ENCODE assay signal across 30 cellular contexts in genomic region chr2:141517180-141517851, GRCh38.
"Had no signal": no experiment of that assay in that cellular context is flagged by ENCODE, and none has a peak within 500 bp of the region (broad histone marks: within the 10 kb centered on the region; RNA-seq: fewer than 3 reads in every experiment).

No MANE protein-coding gene starts in this region.

- H3K4me3 ChIP-seq: adrenal gland, body of pancreas, esophagus squamous epithelium, gastroesophageal sphincter had no signal

- H3K27ac ChIP-seq: adrenal gland, body of pancreas, epithelial cell of prostate, esophagus squamous epithelium, gastroesophageal sphincter had no signal

- DNase-seq: activated CD4-positive, alpha-beta memory T cell treated with anti-CD3 and anti-CD28 coated beads for 36 hours; activated CD4-positive, alpha-beta T cell treated with anti-CD3 and anti-CD28 coated beads for 36 hours; activated CD4-positive, alpha-beta T cell treated with anti-CD3 and anti-CD28 coated beads, Interleukin-2, amount 10 ng/mL, durations not matched to agents 24 days and 14 days; activated CD4-positive, CD25-positive, alpha-beta regulatory T cell; activated CD4-positive, CD25-positive, alpha-beta regulatory T cell treated with anti-CD3 and anti-CD28 coated beads, Interleukin-2, amount 50 U/mL, for 72 hours; activated CD8-positive, alpha-beta memory T cell treated with anti-CD3 and anti-CD28 coated beads, Interleukin-2, amount 10 ng/mL, durations not matched to agents 7 days and 5 days; activated CD8-positive, alpha-beta memory T cell treated with anti-CD3 and anti-CD28 coated beads, Interleukin-2, amount 50 U/mL, for 4 hours; activated CD8-positive, alpha-beta T cell treated with anti-CD3 and anti-CD28 coated beads, Interleukin-2, amount 10 ng/mL, durations not matched to agents 7 days and 5 days; activated effector memory CD4-positive, alpha-beta T cell treated with anti-CD3 and anti-CD28 coated beads, Interleukin-2, amount 50 U/mL, for 16 hours; activated naive CD4-positive, alpha-beta T cell treated with anti-CD3 and anti-CD28 coated beads for 36 hours; activated naive CD8-positive, alpha-beta T cell treated with anti-CD3 and anti-CD28 coated beads for 36 hours; activated naive CD8-positive, alpha-beta T cell treated with anti-CD3 and anti-CD28 coated beads, Interleukin-2, amount 50 U/mL, for 24 hours; activated T-cell treated with anti-CD3 and anti-CD28 coated beads, Interleukin-2, amount 50 U/mL, for 1 hour; activated T-cell treated with anti-CD3 and anti-CD28 coated beads, Interleukin-2, amount 50 U/mL, for 48 hours; adrenal gland; amygdala; aorta; body of pancreas; cortex of kidney; effector CD8-positive, alpha-beta T cell; esophagus squamous epithelium; foreskin melanocyte; T-helper 1 cell; T-helper 17 cell; T1000 had no signal

- H3K4me1 ChIP-seq: adrenal gland, body of pancreas, esophagus squamous epithelium, gastroesophageal sphincter had no signal

- FAIRE-seq: colon, endometrium, endothelial cell of umbilical vein had no signal

- H3K36me3 ChIP-seq: adrenal gland, esophagus squamous epithelium, gastroesophageal sphincter had no signal

- H3K9me3 ChIP-seq: adrenal gland, body of pancreas, esophagus squamous epithelium, gastroesophageal sphincter had no signal

- ATAC-seq: activated CD4-positive, alpha-beta T cell treated with anti-CD3 and anti-CD28 coated beads for 36 hours; activated CD8-positive, alpha-beta memory T cell treated with anti-CD3 and anti-CD28 coated beads, Interleukin-2, amount 10 ng/mL, durations not matched to agents 7 days and 5 days; activated CD8-positive, alpha-beta T cell treated with anti-CD3 and anti-CD28 coated beads, Interleukin-2, amount 10 ng/mL, durations not matched to agents 7 days and 5 days; activated naive CD8-positive, alpha-beta T cell treated with anti-CD3 and anti-CD28 coated beads, Interleukin-2, amount 50 U/mL, for 24 hours; body of pancreas; gastroesophageal sphincter; T-helper 17 cell had no signal

- H3K27me3 ChIP-seq: adrenal gland, body of pancreas, esophagus squamous epithelium, gastroesophageal sphincter had no signal
